ENCODE assay signal across 18 cellular contexts in the genomic region with DNA sequence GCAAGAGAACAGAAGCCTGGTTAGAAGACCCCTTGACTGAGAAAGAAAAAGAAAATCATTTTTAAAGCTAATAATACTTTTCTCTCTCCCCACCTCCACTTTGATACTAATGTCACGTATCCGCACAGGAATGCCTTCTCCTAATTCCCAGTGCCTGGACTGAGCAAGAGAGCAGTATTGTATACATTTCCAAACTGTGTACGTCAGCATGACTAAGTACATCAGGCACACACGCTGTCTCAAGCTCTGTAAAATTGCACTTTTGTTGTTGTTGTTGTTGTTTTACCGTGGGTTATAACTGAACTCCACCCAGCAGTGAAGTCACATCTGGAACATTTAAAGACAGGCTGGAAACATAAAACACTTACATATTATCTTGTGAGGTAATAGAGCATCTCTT.
DNase-seq lines count a peak whose midpoint lies in the region; ATAC-seq and TF ChIP-seq lines count a peak whose summit lies in the region.
"Had no signal": no experiment of that assay in that cellular context is flagged by ENCODE, and none has a peak within 500 bp of the region (broad histone marks: within the 10 kb centered on the region; RNA-seq: fewer than 3 reads in every experiment).

No MANE protein-coding gene starts in this region.

- H2AFZ ChIP-seq in GM23248 (no peak overlapping the region), neural progenitor cell (replicated peaks) (no peak overlapping the region)

- H3K27ac Mint-ChIP-seq in stimulated activated memory B cell treated with anti-CD40 and anti-IgM and Interleukin-4, amounts not matched to agents 10 μg/mL and 1 μg/mL and 100 μg/mL, for 72 hours: no peak overlapping the region
- no peak overlapping the region for H3K27ac Mint-ChIP-seq in neural progenitor cell

- ATAC-seq in stimulated activated memory B cell treated with anti-CD40 and anti-IgM and Interleukin-4, amounts not matched to agents 10 μg/mL and 1 μg/mL and 100 μg/mL, for 72 hours: no peak
- ATAC-seq: Right ventricle myocardium inferior had no signal

- no peak for TF ChIP-seq CTCF in AG09319 (IDR thresholded peaks at IDR 0.05; ENCODE audit: low read depth, low read length)
- TF ChIP-seq CTCF in fibroblast of mammary gland (conservative IDR thresholded peaks at IDR 0.05; ENCODE audit: control insufficient read depth, insufficient read depth, low read depth, low read length): no peak
- no peak for TF ChIP-seq CTCF in uterus (IDR thresholded peaks at IDR 0.05)
- no peak for TF ChIP-seq CTCF in neural progenitor cell (IDR thresholded peaks at IDR 0.05)

- WGBS in GM23248 (ENCODE audit: low coverage in 1 of 2, low lambda C conversion rate in 2 of 2, missing lambda C conversion rate in 2 of 2), 2 experiments: 50 to 56% methylated on average over 5 of the region's 5 CpGs

- no peaks in the 10 kb centered on the region for H3K4me1 ChIP-seq in GM23248 (ENCODE audit: insufficient read depth)
- no peaks in the 10 kb centered on the region for H3K4me1 ChIP-seq in uterus
- H3K4me1 ChIP-seq in neural progenitor cell: peaks cover 5% of the 10 kb centered on the region
- H3K4me1 ChIP-seq: Peyer's patch had no signal

- H3F3A ChIP-seq in GM23248 (ENCODE audit: insufficient read depth): no peaks in the 10 kb centered on the region
- H3F3A ChIP-seq in neural progenitor cell (ENCODE audit: low read depth): no peaks in the 10 kb centered on the region

- no peaks in the 10 kb centered on the region for H3K36me3 Mint-ChIP-seq in stimulated activated memory B cell treated with anti-CD40 and anti-IgM and Interleukin-4, amounts not matched to agents 10 μg/mL and 1 μg/mL and 100 μg/mL, for 72 hours
- H3K36me3 Mint-ChIP-seq in neural progenitor cell: no peaks in the 10 kb centered on the region

- H3K4me3 ChIP-seq in GM23248: no peak overlapping the region
- H3K4me3 ChIP-seq in fibroblast of mammary gland (ENCODE audit: control insufficient read depth, low read depth, low read length): no peak overlapping the region
- H3K4me3 ChIP-seq in uterus: no peak overlapping the region
- no peak overlapping the region for H3K4me3 ChIP-seq in neural progenitor cell
- H3K4me3 ChIP-seq: Peyer's patch had no signal

- H3K4me1 Mint-ChIP-seq in stimulated activated memory B cell treated with anti-CD40 and anti-IgM and Interleukin-4, amounts not matched to agents 10 μg/mL and 1 μg/mL and 100 μg/mL, for 72 hours: no peaks in the 10 kb centered on the region
- no peaks in the 10 kb centered on the region for H3K4me1 Mint-ChIP-seq in neural progenitor cell

- H3K79me2 ChIP-seq in GM23248 (ENCODE audit: insufficient read depth): no peaks in the 10 kb centered on the region
- no peaks in the 10 kb centered on the region for H3K79me2 ChIP-seq in neural progenitor cell (ENCODE audit: low read depth)

- peak; percentile 1 for DNase-seq in AG09319 (ENCODE audit: extremely low read depth, low read depth)
- DNase-seq in GM23248: peak; percentile 14
- DNase-seq in NCI-H460 (ENCODE audit: extremely low read depth, low read depth): peak; percentile 91
- DNase-seq in fibroblast of mammary gland (ENCODE audit: low read depth): peak; percentile 35
- DNase-seq in uterus: no peak
- no peak for DNase-seq in NCI-H1105 treated with DMSO at 0.1 percent for 48 hours (lab: John Stamatoyannopoulos, UW)
- no peak for DNase-seq in neural progenitor cell (ENCODE audit: low spot score)
- DNase-seq: DMS79 treated with DMSO at 0.1 percent for 48 hours; GDM1; NCI-H1092 treated with DMSO at 0.1 percent for 48 hours; NCI-H2081 treated with DMSO at 0.1 percent for 48 hours; NCI-H446 treated with DMSO at 0.1 percent for 48 hours; NCI-H748 treated with DMSO at 0.1 percent for 48 hours; NK-92 treated with Interleukin-12 subunit alpha and Interleukin-12 subunit beta, amount 100 ng/mL, for 24 hours; Peyer's patch had no signal

- H3K4me2 ChIP-seq in GM23248 (ENCODE audit: unreplicated experiment) (no peak overlapping the region), neural progenitor cell (no peak overlapping the region)

- H3K36me3 ChIP-seq in GM23248 (ENCODE audit: low read depth): no peaks in the 10 kb centered on the region
- no peaks in the 10 kb centered on the region for H3K36me3 ChIP-seq in uterus
- no peaks in the 10 kb centered on the region for H3K36me3 ChIP-seq in neural progenitor cell
- H3K36me3 ChIP-seq: Peyer's patch had no signal

- no peak overlapping the region for H3K27ac ChIP-seq in GM23248
- H3K27ac ChIP-seq in uterus: no peak overlapping the region
- no peak overlapping the region for H3K27ac ChIP-seq in neural progenitor cell
- H3K27ac ChIP-seq: HL-60, Peyer's patch had no signal

- TF ChIP-seq POLR2A in uterus (IDR thresholded peaks at IDR 0.05): no peak

- H3K9me3 Mint-ChIP-seq in stimulated activated memory B cell treated with anti-CD40 and anti-IgM and Interleukin-4, amounts not matched to agents 10 μg/mL and 1 μg/mL and 100 μg/mL, for 72 hours: peaks cover 3% of the 10 kb centered on the region
- no peaks in the 10 kb centered on the region for H3K9me3 Mint-ChIP-seq in neural progenitor cell

- H3K4me3 Mint-ChIP-seq in stimulated activated memory B cell treated with anti-CD40 and anti-IgM and Interleukin-4, amounts not matched to agents 10 μg/mL and 1 μg/mL and 100 μg/mL, for 72 hours: no peak overlapping the region
- no peak overlapping the region for H3K4me3 Mint-ChIP-seq in neural progenitor cell

- H3K9me2 ChIP-seq in GM23248 (ENCODE audit: insufficient read depth): no peaks in the 10 kb centered on the region

- H3K27me3 ChIP-seq in GM23248 (replicated peaks; ENCODE audit: insufficient read depth) (peaks cover 11% of the 10 kb centered on the region; the same call in 1 of the 2 replicates), uterus (no peaks in the 10 kb centered on the region), neural progenitor cell (no peaks in the 10 kb centered on the region)
- H3K27me3 ChIP-seq: Peyer's patch had no signal

- no peaks in the 10 kb centered on the region for H3K27me3 Mint-ChIP-seq in stimulated activated memory B cell treated with anti-CD40 and anti-IgM and Interleukin-4, amounts not matched to agents 10 μg/mL and 1 μg/mL and 100 μg/mL, for 72 hours
- no peaks in the 10 kb centered on the region for H3K27me3 Mint-ChIP-seq in neural progenitor cell (ENCODE audit: insufficient read depth, low read depth)

- H3K9me3 ChIP-seq in GM23248 (ENCODE audit: low read depth) (no peaks in the 10 kb centered on the region), uterus (no peaks in the 10 kb centered on the region), neural progenitor cell (ENCODE audit: low read depth) (no peaks in the 10 kb centered on the region)

- intact Hi-C loops in uterus (cut with DNase I; ENCODE audit: low total_unique reads): no loop called here

- in situ Hi-C loops in GM23248 (cut with MboI): no loop called here

- no peaks in the 10 kb centered on the region for H4K20me1 ChIP-seq in GM23248 (ENCODE audit: insufficient read depth)
- no peaks in the 10 kb centered on the region for H4K20me1 ChIP-seq in neural progenitor cell (ENCODE audit: low read depth)

- H3K9ac ChIP-seq in GM23248: no peak overlapping the region
- no peak overlapping the region for H3K9ac ChIP-seq in neural progenitor cell

Comparison
In these comparisons a context has a peak if more than half of its experiments do, and no peak if none do; other contexts are left out.
1. DNase-seq: peak in AG09319 (single experiment), GM23248 (single experiment), NCI-H460 (single experiment) and fibroblast of mammary gland (single experiment); none in uterus (0 of 2), NCI-H1105 treated with DMSO at 0.1 percent for 48 hours (single experiment) and neural progenitor cell (single experiment).